1 cellular context compared by ENCODE assay signal in genomic region chr6:44539701-44540100, GRCh38.
TF ChIP-seq lines count a peak whose summit lies in the region.

No MANE protein-coding gene starts in this region.

TF ChIP-seq in HepG2, 621 proteins besides CTCF, POLR2A, EP300 and RAD21:
- TF ChIP-seq FOXO4 (CRISPR knock-in tag; conservative IDR thresholded peaks at IDR 0.05) = no peak
- TF ChIP-seq LCORL (IDR thresholded peaks at IDR 0.05) = 0 out of 2 replicates have a peak, but pooled peaks have one; percentile 23
- TF ChIP-seq LCORL (CRISPR knock-in tag; IDR thresholded peaks at IDR 0.05) = no peak
